1 cellular context compared by ENCODE assay signal in genomic region chr22:37807410-37808293, GRCh38.
TF ChIP-seq lines count a peak whose summit lies in the region.

Gene GCAT, plus strand, starts transcription at chr22:37807934. Its CDS starts 34 bp downstream, at chr22:37807968.

TF ChIP-seq in HepG2, 621 proteins besides CTCF, POLR2A, EP300 and RAD21 (continued from another document and continues in another):
- TF ChIP-seq RNF219 (CRISPR knock-in tag; IDR thresholded peaks at IDR 0.05) (no peak), SATB2 (CRISPR knock-in tag; IDR thresholded peaks at IDR 0.05) (no peak; the same call in 1 of the 2 replicates), SP5 (CRISPR knock-in tag; IDR thresholded peaks at IDR 0.05; ENCODE audit: borderline replicate concordance, low read depth) (peak; percentile 82), KAT7 (CRISPR knock-in tag; IDR thresholded peaks at IDR 0.05; ENCODE audit: borderline replicate concordance) (peak; percentile 67; the same call in 1 of the 2 replicates), NFRKB (IDR thresholded peaks at IDR 0.05) (no peak), PHF20 (CRISPR knock-in tag; IDR thresholded peaks at IDR 0.05) (peak; percentile 56), HMGXB4 (CRISPR knock-in tag; IDR thresholded peaks at IDR 0.05; ENCODE audit: borderline replicate concordance in 1 of 2, low read depth in 1 of 2) (peak; percentile 50 to 52; a peak in 2 of 4 replicates), CBX1 (IDR thresholded peaks at IDR 0.05; ENCODE audit: low read depth) (peak; percentile 56), TBL1XR1 (IDR thresholded peaks at IDR 0.05; ENCODE audit: borderline replicate concordance, low read length, partially characterized antibody) (no peak), CREM (IDR thresholded peaks at IDR 0.05) (peak; percentile 42; the same call in 1 of the 2 replicates), CREM (CRISPR knock-in tag; IDR thresholded peaks at IDR 0.05) (no peak), ZNF670 (CRISPR knock-in tag; IDR thresholded peaks at IDR 0.05; ENCODE audit: borderline replicate concordance) (peak; percentile 8; the same call in 1 of the 2 replicates), YEATS2 (CRISPR knock-in tag; IDR thresholded peaks at IDR 0.05; ENCODE audit: borderline replicate concordance) (peak; percentile 34; the same call in 1 of the 2 replicates), ZHX1 (CRISPR knock-in tag; IDR thresholded peaks at IDR 0.05; ENCODE audit: low read depth) (no peak), ZEB1 (IDR thresholded peaks at IDR 0.05; ENCODE audit: insufficient replicate concordance, low read depth) (no peak), KLF11 (CRISPR knock-in tag; IDR thresholded peaks at IDR 0.05) (peak; percentile 72; the same call in 1 of the 2 replicates), RFXAP (CRISPR knock-in tag; IDR thresholded peaks at IDR 0.05; ENCODE audit: borderline replicate concordance) (peak; percentile 51; the same call in 1 of the 2 replicates), HNF4G (IDR thresholded peaks at IDR 0.05; ENCODE audit: borderline replicate concordance, low read depth, low read length) (peak; percentile 3; the same call in 1 of the 2 replicates), HNF4G (CRISPR knock-in tag; IDR thresholded peaks at IDR 0.05; ENCODE audit: borderline replicate concordance, low read depth) (peak; percentile 64), SAFB2 (CRISPR knock-in tag; IDR thresholded peaks at IDR 0.05; ENCODE audit: borderline replicate concordance, low read depth) (peak; percentile 95), ZNF432 (CRISPR knock-in tag; IDR thresholded peaks at IDR 0.05; ENCODE audit: borderline replicate concordance) (no peak), ZNF12 (CRISPR knock-in tag; IDR thresholded peaks at IDR 0.05) (no peak), RBM39 (IDR thresholded peaks at IDR 0.05; ENCODE audit: low read depth, low read length, poor library complexity, severe bottlenecking) (peak; percentile 65), FOXC1 (CRISPR knock-in tag; IDR thresholded peaks at IDR 0.05; ENCODE audit: borderline replicate concordance) (no peak; the same call in 1 of the 2 replicates), ZNF614 (CRISPR knock-in tag; IDR thresholded peaks at IDR 0.05; ENCODE audit: borderline replicate concordance) (0 out of 2 replicates have a peak, but pooled peaks have one; percentile 64), XBP1 (CRISPR knock-in tag; IDR thresholded peaks at IDR 0.05) (0 out of 2 replicates have a peak, but pooled peaks have one; percentile 28), REST (IDR thresholded peaks at IDR 0.05; ENCODE audit: borderline replicate concordance in 1 of 2, low read depth in 1 of 2, low read length in 2 of 2) (peak in 1 of 2 experiments; percentile 28; a peak in 1 of 4 replicates)
- TF ChIP-seq, protein P1, sequence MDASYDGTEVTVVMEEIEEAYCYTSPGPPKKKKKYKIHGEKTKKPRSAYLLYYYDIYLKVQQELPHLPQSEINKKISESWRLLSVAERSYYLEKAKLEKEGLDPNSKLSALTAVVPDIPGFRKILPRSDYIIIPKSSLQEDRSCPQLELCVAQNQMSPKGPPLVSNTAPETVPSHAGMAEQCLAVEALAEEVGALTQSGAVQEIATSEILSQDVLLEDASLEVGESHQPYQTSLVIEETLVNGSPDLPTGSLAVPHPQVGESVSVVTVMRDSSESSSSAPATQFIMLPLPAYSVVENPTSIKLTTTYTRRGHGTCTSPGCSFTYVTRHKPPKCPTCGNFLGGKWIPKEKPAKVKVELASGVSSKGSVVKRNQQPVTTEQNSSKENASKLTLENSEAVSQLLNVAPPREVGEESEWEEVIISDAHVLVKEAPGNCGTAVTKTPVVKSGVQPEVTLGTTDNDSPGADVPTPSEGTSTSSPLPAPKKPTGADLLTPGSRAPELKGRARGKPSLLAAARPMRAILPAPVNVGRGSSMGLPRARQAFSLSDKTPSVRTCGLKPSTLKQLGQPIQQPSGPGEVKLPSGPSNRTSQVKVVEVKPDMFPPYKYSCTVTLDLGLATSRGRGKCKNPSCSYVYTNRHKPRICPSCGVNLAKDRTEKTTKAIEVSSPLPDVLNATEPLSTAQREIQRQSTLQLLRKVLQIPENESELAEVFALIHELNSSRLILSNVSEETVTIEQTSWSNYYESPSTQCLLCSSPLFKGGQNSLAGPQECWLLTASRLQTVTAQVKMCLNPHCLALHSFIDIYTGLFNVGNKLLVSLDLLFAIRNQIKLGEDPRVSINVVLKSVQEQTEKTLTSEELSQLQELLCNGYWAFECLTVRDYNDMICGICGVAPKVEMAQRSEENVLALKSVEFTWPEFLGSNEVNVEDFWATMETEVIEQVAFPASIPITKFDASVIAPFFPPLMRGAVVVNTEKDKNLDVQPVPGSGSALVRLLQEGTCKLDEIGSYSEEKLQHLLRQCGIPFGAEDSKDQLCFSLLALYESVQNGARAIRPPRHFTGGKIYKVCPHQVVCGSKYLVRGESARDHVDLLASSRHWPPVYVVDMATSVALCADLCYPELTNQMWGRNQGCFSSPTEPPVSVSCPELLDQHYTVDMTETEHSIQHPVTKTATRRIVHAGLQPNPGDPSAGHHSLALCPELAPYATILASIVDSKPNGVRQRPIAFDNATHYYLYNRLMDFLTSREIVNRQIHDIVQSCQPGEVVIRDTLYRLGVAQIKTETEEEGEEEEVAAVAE (CRISPR knock-in tag; IDR thresholded peaks at IDR 0.05; ENCODE audit: borderline replicate concordance): peak; percentile 24; the same call in 1 of the 2 replicates
- TF ChIP-seq, protein P2, sequence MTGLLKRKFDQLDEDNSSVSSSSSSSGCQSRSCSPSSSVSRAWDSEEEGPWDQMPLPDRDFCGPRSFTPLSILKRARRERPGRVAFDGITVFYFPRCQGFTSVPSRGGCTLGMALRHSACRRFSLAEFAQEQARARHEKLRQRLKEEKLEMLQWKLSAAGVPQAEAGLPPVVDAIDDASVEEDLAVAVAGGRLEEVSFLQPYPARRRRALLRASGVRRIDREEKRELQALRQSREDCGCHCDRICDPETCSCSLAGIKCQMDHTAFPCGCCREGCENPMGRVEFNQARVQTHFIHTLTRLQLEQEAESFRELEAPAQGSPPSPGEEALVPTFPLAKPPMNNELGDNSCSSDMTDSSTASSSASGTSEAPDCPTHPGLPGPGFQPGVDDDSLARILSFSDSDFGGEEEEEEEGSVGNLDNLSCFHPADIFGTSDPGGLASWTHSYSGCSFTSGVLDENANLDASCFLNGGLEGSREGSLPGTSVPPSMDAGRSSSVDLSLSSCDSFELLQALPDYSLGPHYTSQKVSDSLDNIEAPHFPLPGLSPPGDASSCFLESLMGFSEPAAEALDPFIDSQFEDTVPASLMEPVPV (CRISPR knock-in tag; IDR thresholded peaks at IDR 0.05): peak; percentile 69; the same call in 1 of the 2 replicates
- TF ChIP-seq, protein P3, sequence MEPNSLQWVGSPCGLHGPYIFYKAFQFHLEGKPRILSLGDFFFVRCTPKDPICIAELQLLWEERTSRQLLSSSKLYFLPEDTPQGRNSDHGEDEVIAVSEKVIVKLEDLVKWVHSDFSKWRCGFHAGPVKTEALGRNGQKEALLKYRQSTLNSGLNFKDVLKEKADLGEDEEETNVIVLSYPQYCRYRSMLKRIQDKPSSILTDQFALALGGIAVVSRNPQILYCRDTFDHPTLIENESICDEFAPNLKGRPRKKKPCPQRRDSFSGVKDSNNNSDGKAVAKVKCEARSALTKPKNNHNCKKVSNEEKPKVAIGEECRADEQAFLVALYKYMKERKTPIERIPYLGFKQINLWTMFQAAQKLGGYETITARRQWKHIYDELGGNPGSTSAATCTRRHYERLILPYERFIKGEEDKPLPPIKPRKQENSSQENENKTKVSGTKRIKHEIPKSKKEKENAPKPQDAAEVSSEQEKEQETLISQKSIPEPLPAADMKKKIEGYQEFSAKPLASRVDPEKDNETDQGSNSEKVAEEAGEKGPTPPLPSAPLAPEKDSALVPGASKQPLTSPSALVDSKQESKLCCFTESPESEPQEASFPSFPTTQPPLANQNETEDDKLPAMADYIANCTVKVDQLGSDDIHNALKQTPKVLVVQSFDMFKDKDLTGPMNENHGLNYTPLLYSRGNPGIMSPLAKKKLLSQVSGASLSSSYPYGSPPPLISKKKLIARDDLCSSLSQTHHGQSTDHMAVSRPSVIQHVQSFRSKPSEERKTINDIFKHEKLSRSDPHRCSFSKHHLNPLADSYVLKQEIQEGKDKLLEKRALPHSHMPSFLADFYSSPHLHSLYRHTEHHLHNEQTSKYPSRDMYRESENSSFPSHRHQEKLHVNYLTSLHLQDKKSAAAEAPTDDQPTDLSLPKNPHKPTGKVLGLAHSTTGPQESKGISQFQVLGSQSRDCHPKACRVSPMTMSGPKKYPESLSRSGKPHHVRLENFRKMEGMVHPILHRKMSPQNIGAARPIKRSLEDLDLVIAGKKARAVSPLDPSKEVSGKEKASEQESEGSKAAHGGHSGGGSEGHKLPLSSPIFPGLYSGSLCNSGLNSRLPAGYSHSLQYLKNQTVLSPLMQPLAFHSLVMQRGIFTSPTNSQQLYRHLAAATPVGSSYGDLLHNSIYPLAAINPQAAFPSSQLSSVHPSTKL (CRISPR knock-in tag; IDR thresholded peaks at IDR 0.05): peak; percentile 45
- TF ChIP-seq, protein P4, sequence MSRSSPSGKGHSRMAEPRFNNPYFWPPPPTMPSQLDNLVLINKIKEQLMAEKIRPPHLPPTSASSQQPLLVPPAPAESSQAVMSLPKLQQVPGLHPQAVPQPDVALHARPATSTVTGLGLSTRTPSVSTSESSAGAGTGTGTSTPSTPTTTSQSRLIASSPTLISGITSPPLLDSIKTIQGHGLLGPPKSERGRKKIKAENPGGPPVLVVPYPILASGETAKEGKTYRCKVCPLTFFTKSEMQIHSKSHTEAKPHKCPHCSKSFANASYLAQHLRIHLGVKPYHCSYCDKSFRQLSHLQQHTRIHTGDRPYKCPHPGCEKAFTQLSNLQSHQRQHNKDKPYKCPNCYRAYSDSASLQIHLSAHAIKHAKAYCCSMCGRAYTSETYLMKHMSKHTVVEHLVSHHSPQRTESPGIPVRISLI (CRISPR knock-in tag; IDR thresholded peaks at IDR 0.05; ENCODE audit: borderline replicate concordance): no peak
